ENCODE assay signal across 11 cellular contexts in genomic region chr7:50356212-50356944, GRCh38. TPM values are rescaled to one million over a fixed set of nuclear protein-coding genes. Genes with fewer than 3 reads are reported as not detected.
DNase-seq lines count a peak whose midpoint lies in the region; ATAC-seq and TF ChIP-seq lines count a peak whose summit lies in the region.
"Had no signal": no experiment of that assay in that cellular context is flagged by ENCODE, and none has a peak within 500 bp of the region (broad histone marks: within the 10 kb centered on the region; RNA-seq: fewer than 3 reads in every experiment).

No MANE protein-coding gene starts in this region.

- peaks cover 0 to 4% (median 0%) of the 10 kb centered on the region in 8 donors for H3K9me3 Mint-ChIP-seq in CD4-positive, alpha-beta memory T cell
- H3K9me3 Mint-ChIP-seq in natural killer cell = no peaks in the 10 kb centered on the region

- peaks cover 99% of the 10 kb centered on the region for H3K4me1 ChIP-seq in CD4-positive, alpha-beta memory T cell (ENCODE audit: insufficient read depth, low read length)
- no peaks in the 10 kb centered on the region for H3K4me1 ChIP-seq in adrenal gland (replicated peaks in 1 of 2)

- H3K36me3 Mint-ChIP-seq in CD4-positive, alpha-beta memory T cell = peaks cover 77 to 84% of the 10 kb centered on the region in 2 donors
- H3K36me3 Mint-ChIP-seq in natural killer cell = no peaks in the 10 kb centered on the region

- peaks cover 82 to 97% (median 94%) of the 10 kb centered on the region in 4 donors for H3K4me1 Mint-ChIP-seq in CD4-positive, alpha-beta memory T cell
- peaks cover 91 to 93% of the 10 kb centered on the region in 2 donors for H3K4me1 Mint-ChIP-seq in natural killer cell

- no peaks in the 10 kb centered on the region for H3K27me3 Mint-ChIP-seq in CD4-positive, alpha-beta memory T cell
- H3K27me3 Mint-ChIP-seq in natural killer cell (ENCODE audit: low read depth in 2 of 2) = no peaks in the 10 kb centered on the region

- H3K27ac ChIP-seq in CD4-positive, alpha-beta memory T cell (ENCODE audit: low read depth, low read length) = peak overlapping the region; percentile 89
- H3K27ac ChIP-seq in adrenal gland = peak overlapping the region in 1 of 5 donors; percentile 68

- no peak for TF ChIP-seq CTCF in adrenal gland (IDR thresholded peaks at IDR 0.05)
- TF ChIP-seq CTCF in natural killer cell (IDR thresholded peaks at IDR 0.05) = no peak

- no peak overlapping the region for H3K4me3 ChIP-seq in CD4-positive, alpha-beta memory T cell (ENCODE audit: low read length in 2 of 2)
- no peak overlapping the region for H3K4me3 ChIP-seq in adrenal gland

- H3K9me3 ChIP-seq in CD4-positive, alpha-beta memory T cell (ENCODE audit: control insufficient read depth in 1 of 2, low read length in 2 of 2) = no peaks in the 10 kb centered on the region
- no peaks in the 10 kb centered on the region for H3K9me3 ChIP-seq in adrenal gland (replicated peaks in 1 of 3)

- intact Hi-C loops in CD4-positive, alpha-beta memory T cell (cut with micrococcal nuclease) = no loop called here
- intact Hi-C loops in adrenal gland (cut with DNase I) = no loop called here
- intact Hi-C loops in natural killer cell (cut with micrococcal nuclease) = no loop called here

- CTCF ChIA-PET in CD4-positive, alpha-beta memory T cell (lab: Charles Lee; ENCODE audit: partially characterized antibody) = interaction anchor here (0.9 to 21.6 kb wide), 5 partner anchors 10 to 214 kb away, joined by 3 to 336 read pairs (median 4); partner anchors contain the start of gene IKZF1
- CTCF ChIA-PET in HEK293T (lab: Yijun Ruan, JAX) = interaction anchor here (0.6 kb wide), 1 partner anchor 255 kb away, joined by 3 read pairs; no protein-coding TSS in a partner anchor

- no peaks in the 10 kb centered on the region for H3K27me3 ChIP-seq in CD4-positive, alpha-beta memory T cell (ENCODE audit: insufficient read depth, low read length)
- no peaks in the 10 kb centered on the region for H3K27me3 ChIP-seq in adrenal gland

- H3K27ac Mint-ChIP-seq in CD4-positive, alpha-beta memory T cell = peak overlapping the region in 6 of 7 donors; percentile 98 to 100 (median 99)
- H3K27ac Mint-ChIP-seq in natural killer cell = no peak overlapping the region

- ATAC-seq in natural killer cell = peak in 1 of 3 donors; percentile 2
- no peak for ATAC-seq in GM21360 (IDR thresholded peaks at IDR 0.05; ENCODE audit: unreplicated experiment)
- ATAC-seq: PC-3 had no signal

- peak overlapping the region in 7 of 8 donors; percentile 48 to 72 (median 70) for H3K4me3 Mint-ChIP-seq in CD4-positive, alpha-beta memory T cell
- H3K4me3 Mint-ChIP-seq in natural killer cell = peak overlapping the region; percentile 1

- TF ChIP-seq POLR2A in adrenal gland (IDR thresholded peaks at IDR 0.05) = no peak

- H3K36me3 ChIP-seq in CD4-positive, alpha-beta memory T cell (ENCODE audit: insufficient read depth, low read length) = peaks cover 27% of the 10 kb centered on the region
- no peaks in the 10 kb centered on the region for H3K36me3 ChIP-seq in adrenal gland (replicated peaks in 1 of 2)

- no peak for DNase-seq in CD4-positive, alpha-beta memory T cell
- peak; percentile 10 for DNase-seq in NCI-H446 treated with DMSO at 0.1 percent for 48 hours (lab: John Stamatoyannopoulos, UW)
- peak in 5 of 7 donors; percentile 35 to 75 (median 51) for DNase-seq in adrenal gland
- no peak for DNase-seq in natural killer cell
- DNase-seq in HEK293T (ENCODE audit: extremely low spot score) = no peak
- no peak for DNase-seq in T1000 (lab: John Stamatoyannopoulos, UW)
- no peak for DNase-seq in NCI-H2196 (lab: John Stamatoyannopoulos, UW; ENCODE audit: unreplicated experiment)
- DNase-seq: DMS79, PC-3, retina had no signal

- POLR2A ChIA-PET in CD4-positive, alpha-beta memory T cell (lab: Charles Lee; ENCODE audit: partially characterized antibody) = interaction anchor here (4.4 to 40.8 kb wide), 5 partner anchors 6 to 91 kb away, joined by 43 to 2673 read pairs (median 1029); partner anchors contain the start of gene IKZF1
- POLR2A ChIA-PET in HEK293T (lab: Yijun Ruan, JAX) = no interaction called here

- WGBS in adrenal gland, 4 donors = 70 to 81% (median 77%) methylated on average over 15 of the region's 15 CpGs

TF ChIP-seq in HEK293T, 16 proteins besides CTCF, POLR2A, EP300 and RAD21:
- TF ChIP-seq CTBP1 (IDR thresholded peaks at IDR 0.05; ENCODE audit: borderline replicate concordance) (no peak), SP1 (IDR thresholded peaks at IDR 0.05) (no peak), FOXM1 (IDR thresholded peaks at IDR 0.05; ENCODE audit: borderline replicate concordance) (no peak), FOXK2 (IDR thresholded peaks at IDR 0.05) (no peak), NFRKB (IDR thresholded peaks at IDR 0.05) (no peak), SUZ12 (IDR thresholded peaks at IDR 0.05) (no peak), ELF4 (IDR thresholded peaks at IDR 0.05) (no peak), L3MBTL2 (conservative IDR thresholded peaks at IDR 0.05) (no peak), ARNT (IDR thresholded peaks at IDR 0.05) (no peak), LEF1 (IDR thresholded peaks at IDR 0.05; ENCODE audit: borderline replicate concordance) (no peak), PKNOX1 (IDR thresholded peaks at IDR 0.05) (no peak), TARDBP (IDR thresholded peaks at IDR 0.05) (no peak), FOXA1 (IDR thresholded peaks at IDR 0.05) (no peak), HDGF (IDR thresholded peaks at IDR 0.05; ENCODE audit: borderline replicate concordance) (no peak), BHLHE40 (IDR thresholded peaks at IDR 0.05; ENCODE audit: borderline replicate concordance) (no peak), ZNF384 (IDR thresholded peaks at IDR 0.05) (no peak)
TF ChIP-seq in HEK293T: peak in this region for 0.

RNA-seq across cellular contexts. Expression of gene IKZF1, which starts 51.9 kb away (rescaled TPM):
- 100 to 1,000 TPM; 474 to 479 TPM for total RNA-seq in CD4-positive, alpha-beta memory T cell
- 100 to 1,000 TPM; 116 to 288 TPM for polyA plus RNA-seq in CD4-positive, alpha-beta memory T cell
- total RNA-seq in adrenal gland (10 to 100 TPM in 6 of 8 donors, 1 to 10 TPM in 2; 3.2 to 31.5 (median 10.9) TPM), natural killer cell (100 to 1,000 TPM; 294 to 391 (median 350) TPM)
- polyA plus RNA-seq in adrenal gland = 1 to 10 TPM in 2 of 3 donors, under 1 TPM in 1; 0.98 to 2.7 (median 2.4) TPM
- total RNA-seq: PC-3 had no signal

Comparison
In these comparisons a context has a peak if more than half of its experiments do, and no peak if none do; other contexts are left out.
1. DNase-seq: peak in NCI-H446 treated with DMSO at 0.1 percent for 48 hours (single experiment) and adrenal gland (5 of 7); none in CD4-positive, alpha-beta memory T cell (0 of 5), natural killer cell (single experiment), HEK293T (single experiment), T1000 (single experiment) and NCI-H2196 (single experiment).
2. H3K27ac Mint-ChIP-seq: peak in CD4-positive, alpha-beta memory T cell (6 of 7); none in natural killer cell (0 of 2).
3. RNA of gene IKZF1, which starts 51.9 kb away (total RNA-seq): 474 to 479 TPM in CD4-positive, alpha-beta memory T cell and 294 to 391 TPM in natural killer cell; 3.2 to 31.5 TPM in adrenal gland; every median in the first group is over 4 times any median in the second.